1 cellular context compared by ENCODE assay signal in the genomic region with DNA sequence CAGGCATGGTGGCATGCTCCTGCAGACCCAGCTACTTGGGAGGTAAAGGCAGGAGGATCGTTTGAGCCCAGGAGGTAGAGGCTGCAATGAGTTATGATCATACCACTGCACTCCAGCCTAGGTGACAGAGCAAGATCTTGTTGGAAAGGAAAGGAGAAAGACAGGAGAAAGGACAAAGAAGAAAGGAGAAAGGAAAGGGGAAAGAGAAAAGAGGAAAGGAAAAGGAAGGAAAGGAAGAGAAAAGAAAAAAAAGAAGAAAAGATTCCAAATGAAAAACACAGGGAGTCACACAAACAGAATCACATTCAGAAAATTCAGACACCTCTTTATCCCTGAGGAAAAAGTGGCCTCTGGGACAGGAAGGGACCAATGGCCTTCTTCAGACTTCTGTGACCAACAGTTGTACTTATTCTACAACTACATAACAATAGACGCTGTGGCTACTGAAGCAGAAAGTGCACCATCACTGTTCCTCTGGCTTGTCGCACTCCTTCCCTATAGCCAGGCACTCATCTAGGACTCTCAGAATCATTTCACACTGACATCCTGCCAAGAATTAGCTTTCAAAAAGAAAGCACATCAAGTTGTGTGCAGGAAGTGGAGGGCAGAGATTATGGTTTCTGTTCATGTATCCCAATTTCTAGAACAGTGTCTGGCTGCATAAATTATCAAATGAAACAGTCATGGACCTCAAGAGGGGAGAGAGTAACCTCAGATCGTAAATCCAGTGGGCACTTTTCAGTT.
TF ChIP-seq lines count a peak whose summit lies in the region.

No MANE protein-coding gene starts in this region.

TF ChIP-seq in K562, 482 proteins besides CTCF, POLR2A, EP300 and RAD21 (continued from another document):
- TF ChIP-seq ZBTB40 (IDR thresholded peaks at IDR 0.05) = no peak
- no peak for TF ChIP-seq ZBTB40 (CRISPR knock-in tag; IDR thresholded peaks at IDR 0.05)
- no peak for TF ChIP-seq TEAD1 (CRISPR knock-in tag; IDR thresholded peaks at IDR 0.05)
- TF ChIP-seq, protein P1, sequence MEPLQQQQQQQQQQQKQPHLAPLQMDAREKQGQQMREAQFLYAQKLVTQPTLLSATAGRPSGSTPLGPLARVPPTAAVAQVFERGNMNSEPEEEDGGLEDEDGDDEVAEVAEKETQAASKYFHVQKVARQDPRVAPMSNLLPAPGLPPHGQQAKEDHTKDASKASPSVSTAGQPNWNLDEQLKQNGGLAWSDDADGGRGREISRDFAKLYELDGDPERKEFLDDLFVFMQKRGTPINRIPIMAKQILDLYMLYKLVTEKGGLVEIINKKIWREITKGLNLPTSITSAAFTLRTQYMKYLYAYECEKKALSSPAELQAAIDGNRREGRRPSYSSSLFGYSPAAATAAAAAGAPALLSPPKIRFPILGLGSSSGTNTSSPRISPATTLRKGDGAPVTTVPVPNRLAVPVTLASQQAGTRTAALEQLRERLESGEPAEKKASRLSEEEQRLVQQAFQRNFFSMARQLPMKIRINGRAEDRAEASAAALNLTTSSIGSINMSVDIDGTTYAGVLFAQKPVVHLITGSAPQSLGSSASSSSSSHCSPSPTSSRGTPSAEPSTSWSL (CRISPR knock-in tag; IDR thresholded peaks at IDR 0.05; ENCODE audit: borderline replicate concordance) = no peak
- TF ChIP-seq CLOCK (CRISPR knock-in tag; IDR thresholded peaks at IDR 0.05; ENCODE audit: borderline replicate concordance) = no peak
- TF ChIP-seq, protein P2, sequence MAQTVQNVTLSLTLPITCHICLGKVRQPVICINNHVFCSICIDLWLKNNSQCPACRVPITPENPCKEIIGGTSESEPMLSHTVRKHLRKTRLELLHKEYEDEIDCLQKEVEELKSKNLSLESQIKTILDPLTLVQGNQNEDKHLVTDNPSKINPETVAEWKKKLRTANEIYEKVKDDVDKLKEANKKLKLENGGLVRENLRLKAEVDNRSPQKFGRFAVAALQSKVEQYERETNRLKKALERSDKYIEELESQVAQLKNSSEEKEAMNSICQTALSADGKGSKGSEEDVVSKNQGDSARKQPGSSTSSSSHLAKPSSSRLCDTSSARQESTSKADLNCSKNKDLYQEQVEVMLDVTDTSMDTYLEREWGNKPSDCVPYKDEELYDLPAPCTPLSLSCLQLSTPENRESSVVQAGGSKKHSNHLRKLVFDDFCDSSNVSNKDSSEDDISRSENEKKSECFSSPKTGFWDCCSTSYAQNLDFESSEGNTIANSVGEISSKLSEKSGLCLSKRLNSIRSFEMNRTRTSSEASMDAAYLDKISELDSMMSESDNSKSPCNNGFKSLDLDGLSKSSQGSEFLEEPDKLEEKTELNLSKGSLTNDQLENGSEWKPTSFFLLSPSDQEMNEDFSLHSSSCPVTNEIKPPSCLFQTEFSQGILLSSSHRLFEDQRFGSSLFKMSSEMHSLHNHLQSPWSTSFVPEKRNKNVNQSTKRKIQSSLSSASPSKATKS (CRISPR knock-in tag; IDR thresholded peaks at IDR 0.05) = no peak
- TF ChIP-seq RCOR1 (IDR thresholded peaks at IDR 0.05; ENCODE audit: borderline replicate concordance in 1 of 2, low read depth in 2 of 2, low read length in 2 of 2) = peak in 1 of 2 experiments; percentile 11; a peak in 1 of 4 replicates
